Comparison of ENCODE assay signal across 17 cellular contexts in genomic region chr10:26854524-26854923, GRCh38. TPM values are rescaled to one million over a fixed set of nuclear protein-coding genes. Genes with fewer than 3 reads are reported as not detected.
A peak's percentile ranks its signal among the peaks of the same experiment; 100 is the strongest.
DNase-seq lines count a peak whose midpoint lies in the region; ATAC-seq and TF ChIP-seq lines count a peak whose summit lies in the region.
"Had no signal": no experiment of that assay in that cellular context is flagged by ENCODE, and none has a peak within 500 bp of the region (broad histone marks: within the 10 kb centered on the region; RNA-seq: fewer than 3 reads in every experiment).

No MANE protein-coding gene starts in this region.

- H3K27ac ChIP-seq in CD8-positive, alpha-beta memory T cell (ENCODE audit: low read depth, low read length): no peak overlapping the region
- H3K27ac ChIP-seq: parathyroid adenoma, sigmoid colon, thyroid gland had no signal

- no peak for DNase-seq in CD8-positive, alpha-beta memory T cell
- no peak for DNase-seq in central memory CD8-positive, alpha-beta T cell (ENCODE audit: low spot score in 2 of 2)
- no peak for DNase-seq in natural killer cell
- DNase-seq in activated gamma-delta T cell (lab: John Stamatoyannopoulos, UW): no peak
- DNase-seq: hippocampal formation; islet precursor cell; KG1; NCI-H1048; NCI-H2081 treated with DMSO at 0.1 percent for 48 hours; sigmoid colon; stimulated activated naive CD4-positive, alpha-beta T cell treated with Interleukin-2 at 50 U/mL for 16 hours; thyroid gland had no signal

- no peaks in the 10 kb centered on the region for H3K27me3 ChIP-seq in CD8-positive, alpha-beta memory T cell (ENCODE audit: insufficient read depth, low read length, poor library complexity, severe bottlenecking)
- H3K27me3 ChIP-seq: sigmoid colon, thyroid gland had no signal

- peaks cover 5 to 24% (median 10%) of the 10 kb centered on the region in 3 donors for H3K36me3 Mint-ChIP-seq in CD8-positive, alpha-beta memory T cell
- H3K36me3 Mint-ChIP-seq in IgD-negative memory B cell: peaks cover 5% of the 10 kb centered on the region
- peaks cover 13% of the 10 kb centered on the region for H3K36me3 Mint-ChIP-seq in central memory CD8-positive, alpha-beta T cell (ENCODE audit: insufficient read depth)
- H3K36me3 Mint-ChIP-seq in natural killer cell: no peaks in the 10 kb centered on the region

- H3K36me3 ChIP-seq in CD8-positive, alpha-beta memory T cell (ENCODE audit: insufficient read depth, low read length): no peaks in the 10 kb centered on the region
- H3K36me3 ChIP-seq: sigmoid colon, thyroid gland had no signal

- CTCF ChIA-PET in CD8-positive, alpha-beta memory T cell (lab: Charles Lee): no interaction called here

- ATAC-seq in central memory CD8-positive, alpha-beta T cell (replicated peaks; ENCODE audit: extremely low read depth, poor library complexity, severe bottlenecking): no peak
- ATAC-seq in natural killer cell: no peak
- ATAC-seq in HG03460 (IDR thresholded peaks at IDR 0.05; ENCODE audit: unreplicated experiment): no peak
- no peak for ATAC-seq in GM21528 (IDR thresholded peaks at IDR 0.05; ENCODE audit: low FRiP score, unreplicated experiment)

- H3K9me3 Mint-ChIP-seq in CD8-positive, alpha-beta memory T cell: no peaks in the 10 kb centered on the region
- H3K9me3 Mint-ChIP-seq in IgD-negative memory B cell (peaks cover 0 to 2% (median 0%) of the 10 kb centered on the region in 3 donors), natural killer cell (no peaks in the 10 kb centered on the region)
- H3K9me3 Mint-ChIP-seq in central memory CD8-positive, alpha-beta T cell: no peaks in the 10 kb centered on the region

- H3K4me3 Mint-ChIP-seq in CD8-positive, alpha-beta memory T cell: peak overlapping the region in 6 of 7 donors; percentile 8 to 61 (median 21)
- peak overlapping the region in 3 of 4 donors; percentile 18 to 73 (median 18) for H3K4me3 Mint-ChIP-seq in IgD-negative memory B cell
- peak overlapping the region; percentile 43 for H3K4me3 Mint-ChIP-seq in central memory CD8-positive, alpha-beta T cell
- H3K4me3 Mint-ChIP-seq in natural killer cell: peak overlapping the region; percentile 50

- H3K9me3 ChIP-seq in CD8-positive, alpha-beta memory T cell (ENCODE audit: low read length): no peaks in the 10 kb centered on the region
- H3K9me3 ChIP-seq: sigmoid colon, thyroid gland had no signal

- H3K4me3 ChIP-seq in CD8-positive, alpha-beta memory T cell (ENCODE audit: low read length): no peak overlapping the region
- H3K4me3 ChIP-seq: lung, sigmoid colon, thyroid gland had no signal

- H3K27ac Mint-ChIP-seq in CD8-positive, alpha-beta memory T cell: peak overlapping the region in 3 of 8 donors; percentile 11 to 42 (median 21)
- no peak overlapping the region for H3K27ac Mint-ChIP-seq in IgD-negative memory B cell
- H3K27ac Mint-ChIP-seq in central memory CD8-positive, alpha-beta T cell (ENCODE audit: low read depth): peak overlapping the region; percentile 35
- H3K27ac Mint-ChIP-seq in natural killer cell: peak overlapping the region; percentile 62 to 67

- peaks cover 64 to 86% (median 80%) of the 10 kb centered on the region in 3 donors for H3K4me1 Mint-ChIP-seq in CD8-positive, alpha-beta memory T cell
- H3K4me1 Mint-ChIP-seq in IgD-negative memory B cell: peaks cover 46% of the 10 kb centered on the region in 3 donors
- H3K4me1 Mint-ChIP-seq in central memory CD8-positive, alpha-beta T cell: peaks cover 64% of the 10 kb centered on the region
- peaks cover 67 to 71% of the 10 kb centered on the region in 2 donors for H3K4me1 Mint-ChIP-seq in natural killer cell

- peaks cover 56% of the 10 kb centered on the region for H3K4me1 ChIP-seq in CD8-positive, alpha-beta memory T cell (ENCODE audit: insufficient read depth, low read length)

- no peaks in the 10 kb centered on the region for H3K27me3 Mint-ChIP-seq in CD8-positive, alpha-beta memory T cell
- H3K27me3 Mint-ChIP-seq in IgD-negative memory B cell (no peaks in the 10 kb centered on the region), natural killer cell (ENCODE audit: low read depth in 2 of 2) (no peaks in the 10 kb centered on the region)
- H3K27me3 Mint-ChIP-seq in central memory CD8-positive, alpha-beta T cell: no peaks in the 10 kb centered on the region

- no peak for TF ChIP-seq CTCF in natural killer cell (IDR thresholded peaks at IDR 0.05)

- intact Hi-C loops in natural killer cell (cut with micrococcal nuclease): loop anchor here (10.0 kb wide), 2 partner anchors 370 to 380 kb away; no protein-coding TSS in a partner anchor

- POLR2A ChIA-PET in CD8-positive, alpha-beta memory T cell (lab: Charles Lee): no interaction called here

RNA-seq across cellular contexts. Expression of gene ABI1, which starts 6.2 kb away (rescaled TPM):
- total RNA-seq in CD8-positive, alpha-beta memory T cell: 10 to 100 TPM; 35.9 to 37.1 TPM
- polyA plus RNA-seq in CD8-positive, alpha-beta memory T cell: 79.7 TPM
- 93.8 TPM for polyA plus RNA-seq in IgD-negative memory B cell
- total RNA-seq in natural killer cell: 100 to 1,000 TPM in 2 of 3 donors, 10 to 100 TPM in 1; 94.8 to 116 (median 113) TPM

Comparison
In these comparisons a context has a peak if more than half of its experiments do, and no peak if none do; other contexts are left out.
1. H3K27ac Mint-ChIP-seq: peak in central memory CD8-positive, alpha-beta T cell (single experiment) and natural killer cell (2 of 2); none in IgD-negative memory B cell (0 of 3).
2. Peak in every context shown above with its lines, with median percentiles within 50 percentile points of each other: H3K4me3 Mint-ChIP-seq.